Comparison of ENCODE assay signal across 8 cellular contexts in the genomic region with DNA sequence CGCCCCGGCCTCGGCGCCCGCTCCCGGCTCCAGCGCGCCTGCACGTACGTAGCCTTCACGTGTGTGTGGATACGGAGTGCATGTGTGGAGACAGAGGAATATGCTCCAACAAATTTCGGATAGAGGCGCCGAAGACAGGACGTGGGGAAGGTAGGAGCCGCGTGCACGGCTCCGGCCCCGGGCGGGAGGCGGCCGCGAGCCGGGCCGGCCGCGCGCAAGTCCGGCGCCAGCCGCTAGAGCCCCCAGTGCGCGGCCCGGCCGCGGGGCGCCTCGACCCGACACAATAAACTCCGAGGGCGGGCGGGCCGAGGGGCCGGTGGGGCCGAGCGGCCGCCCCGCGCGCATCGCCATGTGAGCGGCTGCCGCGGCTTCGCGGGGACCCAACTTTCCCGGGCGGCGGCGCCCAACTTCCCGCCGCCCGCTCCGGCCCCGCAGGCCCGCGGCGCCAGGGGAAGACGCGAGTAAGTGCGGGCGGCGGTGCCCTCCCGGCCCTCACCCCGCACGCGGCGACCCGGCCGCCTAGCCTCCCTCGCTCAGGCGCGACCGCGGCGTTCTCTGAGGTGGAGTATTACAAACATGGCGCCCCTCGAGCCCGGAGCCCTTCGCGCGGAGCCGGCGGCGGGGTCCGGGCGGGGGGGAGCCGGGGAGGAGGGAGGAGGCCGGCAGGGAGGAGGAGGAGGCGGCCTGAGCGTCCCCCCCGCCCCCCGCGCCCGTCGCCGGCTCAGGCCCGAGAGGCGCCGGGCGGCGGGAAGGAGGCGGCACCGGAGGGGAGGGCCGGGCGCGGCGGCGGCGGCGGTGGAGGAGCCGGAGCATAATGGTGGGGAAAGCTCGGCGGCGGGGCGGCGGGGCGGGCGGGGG. TPM values are rescaled to one million over a fixed set of nuclear protein-coding genes. Genes with fewer than 3 reads are reported as not detected.
DNase-seq lines count a peak whose midpoint lies in the region; ATAC-seq, FAIRE-seq and TF ChIP-seq lines count a peak whose summit lies in the region.

A gene (plus strand): TSS at position 713 of the 858 bp plus-strand sequence. CDS start 44,558 bp downstream, outside the sequence.

- peaks cover 24% of the 10 kb centered on the region for H3K4me1 Mint-ChIP-seq in T-helper 1 cell treated with Interleukin-12 subunit alpha and Interleukin-12 subunit beta and Interleukin-4 antibody, amounts not matched to agents 30 μg/mL and 1 μg/mL, for 36 hours (ENCODE audit: low read depth)

- intact Hi-C loops in ascending aorta (cut with DNase I), result loop anchor here (5.0 kb wide), 1 partner anchor 552 kb away; a partner anchor contains a TSS

- TF ChIP-seq CTCF in ascending aorta (IDR thresholded peaks at IDR 0.05) (peak in 1 of 3 experiments; percentile 33), retinal pigment epithelial cell (conservative IDR thresholded peaks at IDR 0.05; ENCODE audit: low read depth, low read length) (no peak)

- H3K4me3 Mint-ChIP-seq in T-helper 1 cell treated with Interleukin-12 subunit alpha and Interleukin-12 subunit beta and Interleukin-4 antibody, amounts not matched to agents 30 μg/mL and 1 μg/mL, for 36 hours, result peak within 1 kb of the TSS; percentile 81

- peak; percentile 41 for ATAC-seq in HG03442 (IDR thresholded peaks at IDR 0.05; ENCODE audit: unreplicated experiment)

- H3K36me3 Mint-ChIP-seq in T-helper 1 cell treated with Interleukin-12 subunit alpha and Interleukin-12 subunit beta and Interleukin-4 antibody, amounts not matched to agents 30 μg/mL and 1 μg/mL, for 36 hours (ENCODE audit: low read depth), result peaks cover 2% of the 10 kb centered on the region

- peaks cover 17% of the 10 kb centered on the region for H3K27me3 Mint-ChIP-seq in T-helper 1 cell treated with Interleukin-12 subunit alpha and Interleukin-12 subunit beta and Interleukin-4 antibody, amounts not matched to agents 30 μg/mL and 1 μg/mL, for 36 hours (ENCODE audit: low read depth)

- no peaks in the 10 kb centered on the region for H3K36me3 ChIP-seq in ascending aorta

- H3K9me3 ChIP-seq in ascending aorta, result no peaks in the 10 kb centered on the region

- H3K27me3 ChIP-seq in ascending aorta, result no peaks in the 10 kb centered on the region

- DNase-seq in CD1c-positive myeloid dendritic cell (ENCODE audit: extremely low spot score) (peak; percentile 49), GM19239 (ENCODE audit: insufficient read length, low spot score) (peak; percentile 73), ascending aorta (ENCODE audit: low spot score in 2 of 2) (peak in 1 of 2 donors; percentile 84), hepatic stellate cell (ENCODE audit: low spot score) (peak; percentile 58), retinal pigment epithelial cell (ENCODE audit: low read depth) (no peak), foreskin melanocyte (no peak)

- peak within 1 kb of the TSS; percentile 86 for H3K27ac Mint-ChIP-seq in T-helper 1 cell treated with Interleukin-12 subunit alpha and Interleukin-12 subunit beta and Interleukin-4 antibody, amounts not matched to agents 30 μg/mL and 1 μg/mL, for 36 hours

- no peaks in the 10 kb centered on the region for H3K9me3 Mint-ChIP-seq in T-helper 1 cell treated with Interleukin-12 subunit alpha and Interleukin-12 subunit beta and Interleukin-4 antibody, amounts not matched to agents 30 μg/mL and 1 μg/mL, for 36 hours

- H3K4me3 ChIP-seq in ascending aorta (peak within 1 kb of the TSS; percentile 88 to 97), retinal pigment epithelial cell (ENCODE audit: low read length) (peak within 1 kb of the TSS; percentile 83)

- peaks cover 3 to 22% of the 10 kb centered on the region in 2 donors for H3K4me1 ChIP-seq in ascending aorta

- no peak for FAIRE-seq in GM19239 (lab: Jason Lieb, UNC)

- H3K27ac ChIP-seq in ascending aorta, result peak within 1 kb of the TSS; percentile 86 to 99

RNA-seq across cellular contexts. Expression of the gene that starts here (rescaled TPM):
- 29.6 TPM for total RNA-seq in ascending aorta

Comparison
In these comparisons a context has a peak if more than half of its experiments do, and no peak if none do; other contexts are left out.
1. DNase-seq: peak in CD1c-positive myeloid dendritic cell (single experiment), GM19239 (single experiment) and hepatic stellate cell (single experiment); none in retinal pigment epithelial cell (single experiment) and foreskin melanocyte (single experiment).